Comparison of ENCODE assay signal across 1 cellular context in genomic region chr11:65329944-65330403, GRCh38.
TF ChIP-seq lines count a peak whose summit lies in the region.

No MANE protein-coding gene starts in this region.

TF ChIP-seq in K562, 482 proteins besides CTCF, POLR2A, EP300 and RAD21 (continues in another document):
- no peak for TF ChIP-seq ARID4B (CRISPR knock-in tag; IDR thresholded peaks at IDR 0.05)
- no peak for TF ChIP-seq ZNF655 (CRISPR knock-in tag; IDR thresholded peaks at IDR 0.05)
- no peak for TF ChIP-seq HIVEP1 (CRISPR knock-in tag; IDR thresholded peaks at IDR 0.05)
- no peak for TF ChIP-seq ZHX1 (conservative IDR thresholded peaks at IDR 0.05; ENCODE audit: low read length)
- no peak for TF ChIP-seq TAF9B (IDR thresholded peaks at IDR 0.05; ENCODE audit: partially characterized antibody)
- TF ChIP-seq JUND (IDR thresholded peaks at IDR 0.05; ENCODE audit: borderline replicate concordance, low read depth, low read length) = no peak
- peak; percentile 13; the same call in 1 of the 3 replicates for TF ChIP-seq JUND (tag; IDR thresholded peaks at IDR 0.05; ENCODE audit: borderline replicate concordance, low read depth, low read length)
- TF ChIP-seq SUPT5H (IDR thresholded peaks at IDR 0.05) = no peak
- peak; percentile 83; the same call in 1 of the 2 replicates for TF ChIP-seq ARID3A (IDR thresholded peaks at IDR 0.05; ENCODE audit: borderline replicate concordance, low read depth, low read length)
- TF ChIP-seq BCOR (IDR thresholded peaks at IDR 0.05) = no peak
- TF ChIP-seq TBP (optimal IDR thresholded peaks at IDR 0.05; ENCODE audit: low read depth, low read length) = peak; percentile 49
- TF ChIP-seq POLR3A (IDR thresholded peaks at IDR 0.05; ENCODE audit: borderline replicate concordance, extremely low read depth, insufficient read depth, insufficient read length) = no peak
- no peak for TF ChIP-seq MCM2 (IDR thresholded peaks at IDR 0.05; ENCODE audit: low read depth)
- TF ChIP-seq E2F8 (IDR thresholded peaks at IDR 0.05; ENCODE audit: low read depth, partially characterized antibody) = no peak
- TF ChIP-seq NBN (IDR thresholded peaks at IDR 0.05; ENCODE audit: low read depth) = 0 out of 2 replicates have a peak, but pooled peaks have one; percentile 35
- no peak for TF ChIP-seq ZNF79 (CRISPR knock-in tag; IDR thresholded peaks at IDR 0.05; ENCODE audit: low read depth)
- TF ChIP-seq IRF2 (CRISPR knock-in tag; IDR thresholded peaks at IDR 0.05) = no peak
- 0 out of 2 replicates have a peak, but pooled peaks have one; percentile 33 for TF ChIP-seq CREB3L1 (IDR thresholded peaks at IDR 0.05; ENCODE audit: borderline replicate concordance, low read depth)
- no peak for TF ChIP-seq NFIC (IDR thresholded peaks at IDR 0.05)
- TF ChIP-seq DEAF1 (CRISPR knock-in tag; IDR thresholded peaks at IDR 0.05) = 0 out of 2 replicates have a peak, but pooled peaks have one; percentile 14
- TF ChIP-seq KDM1A (IDR thresholded peaks at IDR 0.05) = peak in 1 of 2 experiments; percentile 27; a peak in 1 of 4 replicates
- 0 out of 4 replicates have a peak, but pooled peaks of 1 of the 2 experiments have one; percentile 31 for TF ChIP-seq MNT (conservative IDR thresholded peaks at IDR 0.05)
- no peak for TF ChIP-seq FOS (IDR thresholded peaks at IDR 0.05; ENCODE audit: extremely low read depth, insufficient read length)
- no peak for TF ChIP-seq CCAR2 (IDR thresholded peaks at IDR 0.05; ENCODE audit: low read depth, low read length)
- TF ChIP-seq CREBBP (IDR thresholded peaks at IDR 0.05; ENCODE audit: low read depth, low read length) = no peak
- TF ChIP-seq TAF7 (tag; IDR thresholded peaks at IDR 0.05) = no peak
- TF ChIP-seq DPF2 (IDR thresholded peaks at IDR 0.05) = peak; percentile 21; the same call in 1 of the 2 replicates
- no peak for TF ChIP-seq NFE2L1 (tag; IDR thresholded peaks at IDR 0.05; ENCODE audit: borderline replicate concordance, low read depth)
- TF ChIP-seq ZNF668 (CRISPR knock-in tag; IDR thresholded peaks at IDR 0.05) = no peak
- TF ChIP-seq RERE (CRISPR knock-in tag; IDR thresholded peaks at IDR 0.05; ENCODE audit: borderline replicate concordance) = no peak
- no peak for TF ChIP-seq RUNX1 (IDR thresholded peaks at IDR 0.05; ENCODE audit: low read depth)
- TF ChIP-seq ZNF143 (CRISPR knock-in tag; IDR thresholded peaks at IDR 0.05) = no peak
- no peak for TF ChIP-seq ZNF785 (CRISPR knock-in tag; IDR thresholded peaks at IDR 0.05)
